In genomic region chr9:134182554-134183219, GRCh38 we compare ENCODE assay signal across 1 cellular context.
TF ChIP-seq lines count a peak whose summit lies in the region.

No MANE protein-coding gene starts in this region.

TF ChIP-seq in HepG2, 621 proteins besides CTCF, POLR2A, EP300 and RAD21:
- TF ChIP-seq RFXANK (CRISPR knock-in tag; IDR thresholded peaks at IDR 0.05) = no peak
- TF ChIP-seq ZFY (CRISPR knock-in tag; IDR thresholded peaks at IDR 0.05) = no peak
- peak; percentile 93 for TF ChIP-seq ZNF646 (CRISPR knock-in tag; IDR thresholded peaks at IDR 0.05)
- TF ChIP-seq ZNF207 (IDR thresholded peaks at IDR 0.05; ENCODE audit: borderline replicate concordance) = peak; percentile 64; the same call in 1 of the 2 replicates
- 0 out of 2 replicates have a peak, but pooled peaks have one; percentile 43 for TF ChIP-seq NONO (IDR thresholded peaks at IDR 0.05)
- TF ChIP-seq NONO (CRISPR knock-in tag; conservative IDR thresholded peaks at IDR 0.05) = no peak
- peak; percentile 72 for TF ChIP-seq MNT (IDR thresholded peaks at IDR 0.05)
- TF ChIP-seq ZNF670 (CRISPR knock-in tag; IDR thresholded peaks at IDR 0.05; ENCODE audit: borderline replicate concordance) = no peak
- TF ChIP-seq TBP (CRISPR knock-in tag; IDR thresholded peaks at IDR 0.05) = no peak
- TF ChIP-seq ZNF407 (CRISPR knock-in tag; IDR thresholded peaks at IDR 0.05; ENCODE audit: not compliant biosample characterization) = no peak
- peak; percentile 74; the same call in 1 of the 2 replicates for TF ChIP-seq HNRNPL (IDR thresholded peaks at IDR 0.05; ENCODE audit: low read depth, low read length)
